ENCODE assay signal across 8 cellular contexts in genomic region chr16:72561-73537, GRCh38. TPM values are rescaled to one million over a fixed set of nuclear protein-coding genes. Genes with fewer than 3 reads are reported as not detected.
DNase-seq lines count a peak whose midpoint lies in the region; ATAC-seq, FAIRE-seq and TF ChIP-seq lines count a peak whose summit lies in the region.

Gene RHBDF1, minus strand, starts transcription at chr16:72631. Its CDS starts 7,616 bp downstream, at chr16:65015.

- H3K79me2 ChIP-seq in PC-3 (ENCODE audit: low read length), result peaks cover 22% of the 10 kb centered on the region

- TF ChIP-seq RAD21 in liver (IDR thresholded peaks at IDR 0.05), result no peak

- H3K9ac ChIP-seq in PC-3 (ENCODE audit: low read length), result peak within 1 kb of the TSS; percentile 65
- H3K9ac ChIP-seq in liver (ENCODE audit: low read depth in 1 of 2, low read length in 2 of 2), result peak within 1 kb of the TSS in 1 of 2 donors; percentile 13

- no TSS peak for BruUV-seq in PC-3 (replicated peaks; lab: Mats Ljungman, UMichigan)

- H4K20me1 ChIP-seq in PC-3 (ENCODE audit: low read length), result no peaks in the 10 kb centered on the region

- H3K4me1 ChIP-seq in PC-3 (ENCODE audit: insufficient read depth, low read length) (peaks cover 43% of the 10 kb centered on the region), liver (ENCODE audit: control insufficient read depth in 4 of 4, insufficient read depth in 4 of 4, low read length in 3 of 4) (peaks cover 5 to 27% (median 21%) of the 10 kb centered on the region in 4 donors), suprapubic skin (peaks cover 93% of the 10 kb centered on the region)

- POLR2A ChIA-PET in PC-3 (lab: Charles Lee; ENCODE audit: unreplicated experiment), result no interaction called here

- H2AFZ ChIP-seq in PC-3 (ENCODE audit: low read length), result peak within 1 kb of the TSS; percentile 55

- peak; percentile 39 for ATAC-seq in PC-3
- no peak for ATAC-seq in HG03565 (IDR thresholded peaks at IDR 0.05; ENCODE audit: unreplicated experiment)

- no peaks in the 10 kb centered on the region for H3F3A ChIP-seq in PC-3 (ENCODE audit: low read length, unreplicated experiment)

- no peak for TF ChIP-seq CTCF in PC-3 (conservative IDR thresholded peaks at IDR 0.05; ENCODE audit: low read depth, low read length)
- TF ChIP-seq CTCF in dorsolateral prefrontal cortex (IDR thresholded peaks at IDR 0.05 in 54 of 56, conservative IDR thresholded peaks at IDR 0.05 in 2 of 56; ENCODE audit: low read depth in 1 of 56, partially characterized antibody in 56 of 56), result no peak
- no peak for TF ChIP-seq CTCF in liver (IDR thresholded peaks at IDR 0.05; ENCODE audit: low read depth, low read length, missing input control)
- TF ChIP-seq CTCF in suprapubic skin (IDR thresholded peaks at IDR 0.05), result no peak

- H3K27me3 ChIP-seq in PC-3 (ENCODE audit: low read length) (no peaks in the 10 kb centered on the region), dorsolateral prefrontal cortex (no peaks in the 10 kb centered on the region), liver (ENCODE audit: control insufficient read depth in 4 of 4, insufficient read depth in 4 of 4, low read length in 3 of 4) (no peaks in the 10 kb centered on the region), suprapubic skin (no peaks in the 10 kb centered on the region)

- no peaks in the 10 kb centered on the region for H3K9me3 ChIP-seq in PC-3 (ENCODE audit: low read length)
- no peaks in the 10 kb centered on the region for H3K9me3 ChIP-seq in liver (ENCODE audit: control insufficient read depth in 4 of 4, low read length in 3 of 4)
- H3K9me3 ChIP-seq in suprapubic skin, result no peaks in the 10 kb centered on the region

- peak within 1 kb of the TSS; percentile 25 for H3K27ac ChIP-seq in PC-3 (ENCODE audit: low read length)
- H3K27ac ChIP-seq in dorsolateral prefrontal cortex, result peak within 1 kb of the TSS in 50 of 59 donors; percentile 1 to 86 (median 70)
- peak within 1 kb of the TSS; percentile 36 to 55 for H3K27ac ChIP-seq in liver (ENCODE audit: low read depth in 1 of 2, low read length in 2 of 2)
- peak within 1 kb of the TSS; percentile 92 for H3K27ac ChIP-seq in suprapubic skin

- TF ChIP-seq POLR2A in GM12891 (IDR thresholded peaks at IDR 0.05; ENCODE audit: low read depth, low read length) (no peak), suprapubic skin (IDR thresholded peaks at IDR 0.05) (no peak)

- TF ChIP-seq EP300 in suprapubic skin (IDR thresholded peaks at IDR 0.05), result no peak

- DNase-seq in GM12891 (ENCODE audit: insufficient read length, low spot score) (no peak), PC-3 (peak; percentile 63), dorsolateral prefrontal cortex (no peak), suprapubic skin (ENCODE audit: low spot score in 2 of 2) (no peak), NCI-H2029 (lab: John Stamatoyannopoulos, UW) (no peak), SK-N-DZ (ENCODE audit: low spot score) (no peak)

- FAIRE-seq in GM12891 (lab: Jason Lieb, UNC), result peak; percentile 87

- peak within 1 kb of the TSS; percentile 97 for H3K4me2 ChIP-seq in PC-3 (ENCODE audit: low read length)

- intact Hi-C loops in PC-3 (cut with micrococcal nuclease) (no loop called here), dorsolateral prefrontal cortex (cut with DNase I) (no loop called here)

- 26% methylated on average over 62 of the region's 62 CpGs for whole genome bisulfite sequencing in liver
- WGBS in suprapubic skin, result 54% methylated on average over 16 of the region's 62 CpGs

- no peaks in the 10 kb centered on the region for H3K9me2 ChIP-seq in PC-3 (replicated peaks; ENCODE audit: low read length)

- CTCF ChIA-PET in PC-3 (lab: Charles Lee), result no interaction called here

- H3K36me3 ChIP-seq in PC-3 (ENCODE audit: low read depth, low read length), result no peaks in the 10 kb centered on the region
- no peaks in the 10 kb centered on the region for H3K36me3 ChIP-seq in liver (ENCODE audit: control insufficient read depth in 4 of 4, insufficient read depth in 3 of 4, low read depth in 1 of 4, low read length in 3 of 4)
- H3K36me3 ChIP-seq in suprapubic skin, result no peaks in the 10 kb centered on the region

- H3K4me3 ChIP-seq in PC-3 (ENCODE audit: low read length) (peak within 1 kb of the TSS; percentile 73), dorsolateral prefrontal cortex (peak within 1 kb of the TSS; percentile 27 to 74 (median 61)), liver (ENCODE audit: low read depth in 1 of 3, low read length in 3 of 3) (peak within 1 kb of the TSS; percentile 30 to 62 (median 56)), suprapubic skin (peak within 1 kb of the TSS; percentile 65)

TF ChIP-seq in GM12891, 5 proteins besides CTCF, POLR2A, EP300 and RAD21:
- TF ChIP-seq SPI1 (IDR thresholded peaks at IDR 0.05; ENCODE audit: low read depth, low read length) (no peak), POU2F2 (IDR thresholded peaks at IDR 0.05; ENCODE audit: low read depth, low read length) (no peak), POLR2AphosphoS5 (IDR thresholded peaks at IDR 0.05; ENCODE audit: low read depth, low read length) (no peak), PAX5 (IDR thresholded peaks at IDR 0.05; ENCODE audit: insufficient read depth, low read length, severe bottlenecking) (no peak), TAF1 (IDR thresholded peaks at IDR 0.05; ENCODE audit: low read depth, low read length) (no peak)

TF ChIP-seq in liver, 16 proteins besides CTCF, POLR2A, EP300 and RAD21:
- TF ChIP-seq MAX (IDR thresholded peaks at IDR 0.05) (no peak), HNF4A (conservative IDR thresholded peaks at IDR 0.05) (no peak), JUND (IDR thresholded peaks at IDR 0.05) (peak in 1 of 2 donors; percentile 36)

RNA-seq across cellular contexts. Expression of gene RHBDF1, which starts in this region (rescaled TPM):
- polyA plus RNA-seq in GM12891 (2012; ENCODE audit: low read depth, missing spikeins), result 3.3 TPM
- total RNA-seq in PC-3 (2014; rRNA removed) (23.3 and 26.3 TPM in 2 replicates), dorsolateral prefrontal cortex (10 to 100 TPM in 97 of 120 experiments, 1 to 10 TPM in 23; 4.6 to 37.2 (median 13.1) TPM), liver (1 to 10 TPM; 2.1 to 6.2 TPM), suprapubic skin (100 to 1,000 TPM in 1 of 4 donors, 10 to 100 TPM in 3; 32.1 to 107 (median 41.2) TPM)
- polyA plus RNA-seq in liver, result 1 to 10 TPM; 1.8 to 4.9 TPM
- 0.60 and 3.3 TPM in 2 replicates for polyA plus RNA-seq in SK-N-DZ (2014; cell fraction: cytosol; rRNA removed)
- polyA plus RNA-seq in SK-N-DZ (2014; cell fraction: nucleus; rRNA removed), result 15.2 and 16.0 TPM in 2 replicates

Comparison
In these comparisons a context has a peak if more than half of its experiments do, and no peak if none do; other contexts are left out.
1. H3K27ac ChIP-seq: peak in every context shown above with its lines; median percentile 92 in suprapubic skin; 70 in dorsolateral prefrontal cortex; 46 in liver; 25 in PC-3.